In genomic region chrX:136106920-136107534, GRCh38 we compare ENCODE assay signal across 28 cellular contexts.
"Had no signal": no experiment of that assay in that cellular context is flagged by ENCODE, and none has a peak within 500 bp of the region (broad histone marks: within the 10 kb centered on the region; RNA-seq: fewer than 3 reads in every experiment).

No MANE protein-coding gene starts in this region.

- ATAC-seq: activated T-cell treated with anti-CD3 and anti-CD28 coated beads, Interleukin-2, amount 50 U/mL, for 72 hours; left lung; naive thymus-derived CD4-positive, alpha-beta T cell; sciatic nerve; stimulated activated naive B cell treated with anti-CD40 and anti-IgM and Interleukin-4, amounts not matched to agents 10 μg/mL and 1 μg/mL and 100 μg/mL, for 72 hours had no signal

- H3K27me3 Mint-ChIP-seq: activated CD4-positive, alpha-beta memory T cell treated with anti-CD3 and anti-CD28 coated beads, Interleukin-2, amount 10 ng/mL, durations not matched to agents 7 days and 5 days; naive thymus-derived CD4-positive, alpha-beta T cell had no signal

- FAIRE-seq: keratinocyte, urothelium cell line had no signal

- H3K4me3 ChIP-seq: breast epithelium, esophagus squamous epithelium, left lung, lung, smooth muscle cell, transverse colon had no signal

- H3K4me1 ChIP-seq: breast epithelium, esophagus squamous epithelium, left lung, transverse colon had no signal

- H3K9me3 ChIP-seq: breast epithelium, esophagus squamous epithelium, left lung, transverse colon had no signal

- H3K4me2 ChIP-seq: smooth muscle cell had no signal

- H3K27ac ChIP-seq: breast epithelium, esophagus squamous epithelium, left lung, transverse colon had no signal

- H3K9me3 Mint-ChIP-seq: activated CD4-positive, alpha-beta memory T cell treated with anti-CD3 and anti-CD28 coated beads, Interleukin-2, amount 10 ng/mL, durations not matched to agents 7 days and 5 days; activated naive CD4-positive, alpha-beta T cell treated with anti-CD3 and anti-CD28 coated beads for 36 hours; activated naive CD8-positive, alpha-beta T cell treated with anti-CD3 and anti-CD28 coated beads, Interleukin-2, amount 10 ng/mL, durations not matched to agents 7 days and 5 days; activated T-cell treated with anti-CD3 and anti-CD28 coated beads, Interleukin-2, amount 50 U/mL, for 72 hours; stimulated activated naive B cell treated with anti-CD40 and anti-IgM and Interleukin-4, amounts not matched to agents 10 μg/mL and 1 μg/mL and 100 μg/mL, for 72 hours had no signal

- H3K27ac Mint-ChIP-seq: activated CD4-positive, alpha-beta memory T cell treated with anti-CD3 and anti-CD28 coated beads, Interleukin-2, amount 10 ng/mL, durations not matched to agents 7 days and 5 days; activated naive CD4-positive, alpha-beta T cell treated with anti-CD3 and anti-CD28 coated beads for 36 hours; activated naive CD8-positive, alpha-beta T cell treated with anti-CD3 and anti-CD28 coated beads, Interleukin-2, amount 10 ng/mL, durations not matched to agents 7 days and 5 days; activated T-cell treated with anti-CD3 and anti-CD28 coated beads, Interleukin-2, amount 50 U/mL, for 72 hours; endodermal cell; naive thymus-derived CD4-positive, alpha-beta T cell; stimulated activated naive B cell treated with anti-CD40 and anti-IgM and Interleukin-4, amounts not matched to agents 10 μg/mL and 1 μg/mL and 100 μg/mL, for 72 hours had no signal

- H3K36me3 ChIP-seq: breast epithelium, esophagus squamous epithelium, left lung, transverse colon had no signal

- H3K4me1 Mint-ChIP-seq: activated CD4-positive, alpha-beta memory T cell treated with anti-CD3 and anti-CD28 coated beads, Interleukin-2, amount 10 ng/mL, durations not matched to agents 7 days and 5 days; activated naive CD8-positive, alpha-beta T cell treated with anti-CD3 and anti-CD28 coated beads, Interleukin-2, amount 10 ng/mL, durations not matched to agents 7 days and 5 days; endodermal cell; neural crest cell; stimulated activated naive B cell treated with anti-CD40 and anti-IgM and Interleukin-4, amounts not matched to agents 10 μg/mL and 1 μg/mL and 100 μg/mL, for 72 hours had no signal

- H3K27me3 ChIP-seq: esophagus squamous epithelium, left lung, transverse colon had no signal

- DNase-seq: activated CD4-positive, alpha-beta memory T cell treated with anti-CD3 and anti-CD28 coated beads, Interleukin-2, amount 10 ng/mL, durations not matched to agents 7 days and 5 days; activated CD4-positive, alpha-beta T cell treated with anti-CD3 and anti-CD28 coated beads for 48 hours; activated CD4-positive, CD25-positive, alpha-beta regulatory T cell; activated effector memory CD4-positive, alpha-beta T cell treated with Interleukin-2 at 50 U/mL for 16 hours; activated naive CD4-positive, alpha-beta T cell treated with anti-CD3 and anti-CD28 coated beads for 36 hours; activated naive CD8-positive, alpha-beta T cell treated with anti-CD3 and anti-CD28 coated beads, Interleukin-2, amount 10 ng/mL, durations not matched to agents 7 days and 5 days; activated T-cell treated with anti-CD3 and anti-CD28 coated beads, Interleukin-2, amount 50 U/mL, for 72 hours; amniotic stem cell; cortex of kidney; endodermal cell; esophagus squamous epithelium; foreskin fibroblast; left lung; naive thymus-derived CD4-positive, alpha-beta T cell; occipital lobe; posterior cingulate gyrus; stimulated activated CD4-positive, alpha-beta T cell treated with anti-CD3 and anti-CD28 coated beads, Interleukin-15, amount 100 ng/mL, for 24 hours; stimulated activated CD4-positive, alpha-beta T cell treated with anti-CD3 and anti-CD28 coated beads, Interleukin-2, amount 100 ng/mL, for 48 hours; stimulated activated CD8-positive, alpha-beta memory T cell treated with anti-CD3 and anti-CD28 coated beads, Interleukin-4, amount 100 ng/mL, for 48 hours; stimulated activated naive B cell treated with anti-CD40 and anti-IgM and Interleukin-4, amounts not matched to agents 10 μg/mL and 1 μg/mL and 100 μg/mL, for 72 hours; transverse colon had no signal

- H3K36me3 Mint-ChIP-seq: activated naive CD8-positive, alpha-beta T cell treated with anti-CD3 and anti-CD28 coated beads, Interleukin-2, amount 10 ng/mL, durations not matched to agents 7 days and 5 days; naive thymus-derived CD4-positive, alpha-beta T cell; stimulated activated naive B cell treated with anti-CD40 and anti-IgM and Interleukin-4, amounts not matched to agents 10 μg/mL and 1 μg/mL and 100 μg/mL, for 72 hours had no signal

- H3K4me3 Mint-ChIP-seq: activated CD4-positive, alpha-beta memory T cell treated with anti-CD3 and anti-CD28 coated beads, Interleukin-2, amount 10 ng/mL, durations not matched to agents 7 days and 5 days; activated naive CD4-positive, alpha-beta T cell treated with anti-CD3 and anti-CD28 coated beads for 36 hours; activated naive CD8-positive, alpha-beta T cell treated with anti-CD3 and anti-CD28 coated beads, Interleukin-2, amount 10 ng/mL, durations not matched to agents 7 days and 5 days; activated T-cell treated with anti-CD3 and anti-CD28 coated beads, Interleukin-2, amount 50 U/mL, for 72 hours; endodermal cell; naive thymus-derived CD4-positive, alpha-beta T cell; neural crest cell; stimulated activated naive B cell treated with anti-CD40 and anti-IgM and Interleukin-4, amounts not matched to agents 10 μg/mL and 1 μg/mL and 100 μg/mL, for 72 hours had no signal
